ENCODE assay signal across 13 cellular contexts in the genomic region with DNA sequence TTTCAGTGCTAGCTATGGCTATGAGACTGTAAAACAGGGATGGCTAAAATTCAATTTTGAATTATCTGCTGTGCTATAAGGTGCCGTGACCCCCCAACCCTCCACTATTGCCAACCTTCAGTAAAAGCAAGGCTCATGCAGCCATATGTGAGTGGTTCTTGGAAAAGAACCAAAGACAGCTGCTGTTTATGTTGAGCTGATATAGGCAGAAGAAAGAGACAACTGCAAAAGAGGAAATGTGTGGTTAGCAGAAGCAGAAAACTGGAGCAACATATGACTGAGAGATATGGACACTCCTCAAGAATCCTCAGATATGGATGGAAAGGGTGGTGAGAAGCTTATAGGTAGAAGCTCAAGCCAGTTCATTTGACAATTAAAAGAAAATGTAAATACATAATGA.
"Had no signal": no experiment of that assay in that cellular context is flagged by ENCODE, and none has a peak within 500 bp of the region (broad histone marks: within the 10 kb centered on the region; RNA-seq: fewer than 3 reads in every experiment).

No MANE protein-coding gene starts in this region.

- H3K36me3 ChIP-seq: stomach had no signal

- H3K9me3 ChIP-seq: stomach had no signal

- DNase-seq: activated CD4-positive, alpha-beta T cell treated with anti-CD3 and anti-CD28 coated beads, Interleukin-2, amount 50 U/mL, for 1 hour; activated T-cell treated with anti-CD3 and anti-CD28 coated beads for 4 hours; amygdala; dermis blood vessel endothelial cell; left cardiac atrium; naive thymus-derived CD4-positive, alpha-beta T cell; retina; small intestine; stomach had no signal

- H3K27me3 Mint-ChIP-seq: activated naive CD4-positive, alpha-beta T cell treated with anti-CD3 and anti-CD28 coated beads, Interleukin-2, amount 50 U/mL, for 24 hours; activated T-helper 17 cell treated with anti-CD3 and anti-CD28 coated beads, Interleukin-2, amount 50 U/mL, for 72 hours; naive thymus-derived CD4-positive, alpha-beta T cell had no signal

- H3K4me1 Mint-ChIP-seq: activated naive CD4-positive, alpha-beta T cell treated with anti-CD3 and anti-CD28 coated beads, Interleukin-2, amount 50 U/mL, for 24 hours; activated T-helper 17 cell treated with anti-CD3 and anti-CD28 coated beads, Interleukin-2, amount 50 U/mL, for 72 hours; naive thymus-derived CD4-positive, alpha-beta T cell had no signal

- ATAC-seq: activated T-helper 17 cell treated with anti-CD3 and anti-CD28 coated beads, Interleukin-2, amount 50 U/mL, for 72 hours; left cardiac atrium; naive thymus-derived CD4-positive, alpha-beta T cell had no signal

- H3K36me3 Mint-ChIP-seq: activated naive CD4-positive, alpha-beta T cell treated with anti-CD3 and anti-CD28 coated beads, Interleukin-2, amount 50 U/mL, for 24 hours; brain had no signal

- H3K4me3 ChIP-seq: lung, stomach had no signal

- H3K27me3 ChIP-seq: stomach had no signal

- H3K27ac Mint-ChIP-seq: activated naive CD4-positive, alpha-beta T cell treated with anti-CD3 and anti-CD28 coated beads, Interleukin-2, amount 50 U/mL, for 24 hours; activated T-helper 17 cell treated with anti-CD3 and anti-CD28 coated beads, Interleukin-2, amount 50 U/mL, for 72 hours; naive thymus-derived CD4-positive, alpha-beta T cell had no signal

- H3K27ac ChIP-seq: stomach had no signal

- H3K4me3 Mint-ChIP-seq: activated naive CD4-positive, alpha-beta T cell treated with anti-CD3 and anti-CD28 coated beads, Interleukin-2, amount 50 U/mL, for 24 hours; activated T-helper 17 cell treated with anti-CD3 and anti-CD28 coated beads, Interleukin-2, amount 50 U/mL, for 72 hours; brain; naive thymus-derived CD4-positive, alpha-beta T cell had no signal
